In the genomic region with DNA sequence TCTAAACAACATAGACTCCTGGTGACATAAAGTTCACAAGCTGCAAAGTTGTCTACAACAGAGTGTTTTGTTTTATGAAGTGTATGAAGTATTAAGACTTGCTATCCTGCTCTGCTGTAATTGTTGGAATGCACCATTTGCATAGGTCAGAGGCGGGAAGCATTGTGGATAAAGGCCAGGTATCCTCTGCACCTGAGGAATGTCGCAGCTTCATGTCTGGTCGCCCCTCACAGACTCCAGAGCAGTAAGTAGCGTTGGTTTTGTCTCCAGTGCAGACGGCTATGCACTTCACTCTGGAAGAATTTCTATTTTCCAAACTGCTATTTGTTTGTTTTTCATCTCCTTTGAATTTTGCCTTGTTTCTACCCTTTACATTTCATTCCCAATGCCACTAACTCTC, we compare ENCODE assay signal across 1 cellular context.
TF ChIP-seq lines count a peak whose summit lies in the region.

No MANE protein-coding gene starts in this region.

TF ChIP-seq in GM23338, 12 proteins besides CTCF, POLR2A, EP300 and RAD21 (continued from another document):
- TF ChIP-seq, protein P1, sequence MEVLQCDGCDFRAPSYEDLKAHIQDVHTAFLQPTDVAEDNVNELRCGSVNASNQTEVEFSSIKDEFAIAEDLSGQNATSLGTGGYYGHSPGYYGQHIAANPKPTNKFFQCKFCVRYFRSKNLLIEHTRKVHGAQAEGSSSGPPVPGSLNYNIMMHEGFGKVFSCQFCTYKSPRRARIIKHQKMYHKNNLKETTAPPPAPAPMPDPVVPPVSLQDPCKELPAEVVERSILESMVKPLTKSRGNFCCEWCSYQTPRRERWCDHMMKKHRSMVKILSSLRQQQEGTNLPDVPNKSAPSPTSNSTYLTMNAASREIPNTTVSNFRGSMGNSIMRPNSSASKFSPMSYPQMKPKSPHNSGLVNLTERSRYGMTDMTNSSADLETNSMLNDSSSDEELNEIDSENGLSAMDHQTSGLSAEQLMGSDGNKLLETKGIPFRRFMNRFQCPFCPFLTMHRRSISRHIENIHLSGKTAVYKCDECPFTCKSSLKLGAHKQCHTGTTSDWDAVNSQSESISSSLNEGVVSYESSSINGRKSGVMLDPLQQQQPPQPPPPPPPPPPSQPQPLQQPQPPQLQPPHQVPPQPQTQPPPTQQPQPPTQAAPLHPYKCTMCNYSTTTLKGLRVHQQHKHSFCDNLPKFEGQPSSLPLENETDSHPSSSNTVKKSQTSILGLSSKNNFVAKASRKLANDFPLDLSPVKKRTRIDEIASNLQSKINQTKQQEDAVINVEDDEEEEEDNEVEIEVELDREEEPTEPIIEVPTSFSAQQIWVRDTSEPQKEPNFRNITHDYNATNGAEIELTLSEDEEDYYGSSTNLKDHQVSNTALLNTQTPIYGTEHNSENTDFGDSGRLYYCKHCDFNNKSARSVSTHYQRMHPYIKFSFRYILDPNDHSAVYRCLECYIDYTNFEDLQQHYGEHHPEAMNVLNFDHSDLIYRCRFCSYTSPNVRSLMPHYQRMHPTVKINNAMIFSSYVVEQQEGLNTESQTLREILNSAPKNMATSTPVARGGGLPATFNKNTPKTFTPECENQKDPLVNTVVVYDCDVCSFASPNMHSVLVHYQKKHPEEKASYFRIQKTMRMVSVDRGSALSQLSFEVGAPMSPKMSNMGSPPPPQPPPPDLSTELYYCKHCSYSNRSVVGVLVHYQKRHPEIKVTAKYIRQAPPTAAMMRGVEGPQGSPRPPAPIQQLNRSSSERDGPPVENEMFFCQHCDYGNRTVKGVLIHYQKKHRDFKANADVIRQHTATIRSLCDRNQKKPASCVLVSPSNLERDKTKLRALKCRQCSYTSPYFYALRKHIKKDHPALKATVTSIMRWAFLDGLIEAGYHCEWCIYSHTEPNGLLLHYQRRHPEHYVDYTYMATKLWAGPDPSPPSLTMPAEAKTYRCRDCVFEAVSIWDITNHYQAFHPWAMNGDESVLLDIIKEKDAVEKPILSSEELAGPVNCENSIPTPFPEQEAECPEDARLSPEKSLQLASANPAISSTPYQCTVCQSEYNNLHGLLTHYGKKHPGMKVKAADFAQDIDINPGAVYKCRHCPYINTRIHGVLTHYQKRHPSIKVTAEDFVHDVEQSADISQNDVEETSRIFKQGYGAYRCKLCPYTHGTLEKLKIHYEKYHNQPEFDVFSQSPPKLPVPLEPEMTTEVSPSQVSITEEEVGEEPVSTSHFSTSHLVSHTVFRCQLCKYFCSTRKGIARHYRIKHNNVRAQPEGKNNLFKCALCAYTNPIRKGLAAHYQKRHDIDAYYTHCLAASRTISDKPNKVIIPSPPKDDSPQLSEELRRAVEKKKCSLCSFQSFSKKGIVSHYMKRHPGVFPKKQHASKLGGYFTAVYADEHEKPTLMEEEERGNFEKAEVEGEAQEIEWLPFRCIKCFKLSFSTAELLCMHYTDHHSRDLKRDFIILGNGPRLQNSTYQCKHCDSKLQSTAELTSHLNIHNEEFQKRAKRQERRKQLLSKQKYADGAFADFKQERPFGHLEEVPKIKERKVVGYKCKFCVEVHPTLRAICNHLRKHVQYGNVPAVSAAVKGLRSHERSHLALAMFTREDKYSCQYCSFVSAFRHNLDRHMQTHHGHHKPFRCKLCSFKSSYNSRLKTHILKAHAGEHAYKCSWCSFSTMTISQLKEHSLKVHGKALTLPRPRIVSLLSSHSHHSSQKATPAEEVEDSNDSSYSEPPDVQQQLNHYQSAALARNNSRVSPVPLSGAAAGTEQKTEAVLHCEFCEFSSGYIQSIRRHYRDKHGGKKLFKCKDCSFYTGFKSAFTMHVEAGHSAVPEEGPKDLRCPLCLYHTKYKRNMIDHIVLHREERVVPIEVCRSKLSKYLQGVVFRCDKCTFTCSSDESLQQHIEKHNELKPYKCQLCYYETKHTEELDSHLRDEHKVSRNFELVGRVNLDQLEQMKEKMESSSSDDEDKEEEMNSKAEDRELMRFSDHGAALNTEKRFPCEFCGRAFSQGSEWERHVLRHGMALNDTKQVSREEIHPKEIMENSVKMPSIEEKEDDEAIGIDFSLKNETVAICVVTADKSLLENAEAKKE (CRISPR knock-in tag; IDR thresholded peaks at IDR 0.05), result no peak
- no peak for TF ChIP-seq ZNF331 (CRISPR knock-in tag; IDR thresholded peaks at IDR 0.05; ENCODE audit: low read depth)
